ENCODE assay signal across 15 cellular contexts in the genomic region with DNA sequence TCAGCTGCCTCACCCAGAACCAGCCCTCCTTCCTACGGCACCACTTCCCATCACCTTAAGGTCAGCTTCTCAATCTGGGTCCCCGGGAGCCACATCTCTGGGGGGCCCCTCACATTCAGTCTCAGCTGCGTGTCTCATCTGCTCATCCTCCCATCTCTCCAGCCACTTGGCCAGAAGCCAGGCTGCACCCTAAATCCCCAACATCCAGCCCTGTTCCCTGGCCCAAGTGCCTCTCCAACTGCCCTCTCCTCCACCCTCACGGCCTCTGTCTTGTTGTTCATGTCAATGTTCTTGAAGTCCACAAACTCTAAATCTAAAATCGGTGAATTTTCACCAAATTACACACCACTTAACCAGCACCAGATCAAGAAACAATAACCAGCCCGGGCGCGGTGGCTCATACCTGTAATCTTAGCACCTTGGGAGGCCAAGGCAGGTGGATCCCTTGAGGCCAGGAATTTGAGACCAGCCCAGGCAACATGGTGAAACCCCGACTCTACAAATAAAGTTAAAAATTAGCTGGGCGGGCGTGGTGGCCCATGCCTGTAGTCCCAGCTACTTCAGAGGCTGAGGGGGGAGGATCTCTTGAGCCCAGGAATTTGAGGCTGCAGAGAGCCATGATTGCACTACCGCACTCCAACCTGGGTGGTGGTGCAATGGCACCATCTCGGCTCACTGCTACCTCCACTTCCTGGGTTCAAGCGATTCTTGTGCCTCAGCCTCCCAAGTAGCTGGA. TPM values are rescaled to one million over a fixed set of nuclear protein-coding genes. Genes with fewer than 3 reads are reported as not detected.
A peak's percentile ranks its signal among the peaks of the same experiment; 100 is the strongest.
DNase-seq lines count a peak whose midpoint lies in the region; ATAC-seq and TF ChIP-seq lines count a peak whose summit lies in the region.
"Had no signal": no experiment of that assay in that cellular context is flagged by ENCODE, and none has a peak within 500 bp of the region (broad histone marks: within the 10 kb centered on the region; RNA-seq: fewer than 3 reads in every experiment).

No MANE protein-coding gene starts in this region.

- ATAC-seq in T-helper 17 cell = no peak
- no peak for ATAC-seq in GM21390 (IDR thresholded peaks at IDR 0.05; ENCODE audit: unreplicated experiment)

- H3F3A ChIP-seq in smooth muscle cell (ENCODE audit: low read depth) = no peaks in the 10 kb centered on the region

- H3K36me3 Mint-ChIP-seq in T-helper 17 cell (ENCODE audit: low read depth) = peaks cover 5% of the 10 kb centered on the region
- H3K36me3 Mint-ChIP-seq: activated naive CD8-positive, alpha-beta T cell treated with anti-CD3 and anti-CD28 coated beads, Interleukin-2, amount 10 ng/mL, durations not matched to agents 7 days and 5 days had no signal

- H3K27me3 Mint-ChIP-seq in T-helper 17 cell = peaks cover 21% of the 10 kb centered on the region

- no peak overlapping the region for H3K4me3 ChIP-seq in BLaER1
- H3K4me3 ChIP-seq in hepatocyte = no peak overlapping the region
- peak overlapping the region in 1 of 3 donors; percentile 18 for H3K4me3 ChIP-seq in skeletal muscle tissue (ENCODE audit: low read length in 3 of 3)
- no peak overlapping the region for H3K4me3 ChIP-seq in smooth muscle cell

- no peak overlapping the region for H3K27ac Mint-ChIP-seq in T-helper 17 cell
- H3K27ac Mint-ChIP-seq: activated naive CD8-positive, alpha-beta T cell treated with anti-CD3 and anti-CD28 coated beads, Interleukin-2, amount 10 ng/mL, durations not matched to agents 7 days and 5 days had no signal

- H4K20me1 ChIP-seq in BLaER1 = no peaks in the 10 kb centered on the region
- no peaks in the 10 kb centered on the region for H4K20me1 ChIP-seq in hepatocyte (ENCODE audit: insufficient read depth, poor library complexity, severe bottlenecking)
- H4K20me1 ChIP-seq in smooth muscle cell (ENCODE audit: low read depth) = no peaks in the 10 kb centered on the region

- peak overlapping the region; percentile 74 for H3K4me2 ChIP-seq in BLaER1
- H3K4me2 ChIP-seq in hepatocyte = peak overlapping the region; percentile 46
- H3K4me2 ChIP-seq in smooth muscle cell = no peak overlapping the region

- H3K27ac ChIP-seq in BLaER1 (peak overlapping the region; percentile 50), hepatocyte (peak overlapping the region; percentile 64), skeletal muscle tissue (ENCODE audit: low read depth, low read length) (peak overlapping the region; percentile 94), smooth muscle cell (ENCODE audit: low read depth) (no peak overlapping the region)

- H2AFZ ChIP-seq in hepatocyte = no peak overlapping the region
- no peak overlapping the region for H2AFZ ChIP-seq in smooth muscle cell (ENCODE audit: low read depth)

- H3K4me1 Mint-ChIP-seq in T-helper 17 cell = peaks cover 4% of the 10 kb centered on the region
- H3K4me1 Mint-ChIP-seq: activated naive CD8-positive, alpha-beta T cell treated with anti-CD3 and anti-CD28 coated beads, Interleukin-2, amount 10 ng/mL, durations not matched to agents 7 days and 5 days had no signal

- H3K27me3 ChIP-seq in BLaER1 = no peaks in the 10 kb centered on the region
- H3K27me3 ChIP-seq in hepatocyte = no peaks in the 10 kb centered on the region
- no peaks in the 10 kb centered on the region for H3K27me3 ChIP-seq in skeletal muscle tissue (ENCODE audit: control insufficient read depth in 3 of 3, insufficient read depth in 3 of 3, low read length in 3 of 3)
- H3K27me3 ChIP-seq in smooth muscle cell (ENCODE audit: low read depth) = no peaks in the 10 kb centered on the region

- WGBS in hepatocyte (ENCODE audit: low lambda C conversion rate, missing lambda C conversion rate) = 87% methylated on average over 14 of the region's 14 CpGs
- WGBS in smooth muscle cell (ENCODE audit: low lambda C conversion rate) = 90% methylated on average over 14 of the region's 14 CpGs

- TF ChIP-seq CTCF in hepatocyte (IDR thresholded peaks at IDR 0.05; ENCODE audit: poor library complexity) = no peak
- TF ChIP-seq CTCF in smooth muscle cell (IDR thresholded peaks at IDR 0.05; ENCODE audit: borderline replicate concordance, insufficient read depth, poor library complexity, severe bottlenecking) = no peak

- no peaks in the 10 kb centered on the region for H3K79me2 ChIP-seq in hepatocyte
- H3K79me2 ChIP-seq in smooth muscle cell (ENCODE audit: low read depth) = no peaks in the 10 kb centered on the region

- H3K9me2 ChIP-seq in hepatocyte (replicated peaks; ENCODE audit: insufficient read depth) = no peaks in the 10 kb centered on the region

- peaks cover 66% of the 10 kb centered on the region for H3K4me1 ChIP-seq in BLaER1
- H3K4me1 ChIP-seq in hepatocyte (ENCODE audit: insufficient read depth) = peaks cover 52% of the 10 kb centered on the region
- H3K4me1 ChIP-seq in skeletal muscle tissue (ENCODE audit: control insufficient read depth in 3 of 3, insufficient read depth in 3 of 3, low read length in 3 of 3) = peaks cover 78 to 86% (median 81%) of the 10 kb centered on the region in 3 donors
- peaks cover 8% of the 10 kb centered on the region for H3K4me1 ChIP-seq in smooth muscle cell (ENCODE audit: low read depth)

- no peak for DNase-seq in T-helper 17 cell
- no peak for DNase-seq in hepatocyte (ENCODE audit: low spot score)
- DNase-seq in retina = no peak
- DNase-seq in smooth muscle cell (lab: John Stamatoyannopoulos, UW; ENCODE audit: unreplicated experiment) = no peak
- DNase-seq in NCI-H345 treated with DMSO at 0.1 percent for 48 hours (lab: John Stamatoyannopoulos, UW; ENCODE audit: unreplicated experiment) = no peak
- DNase-seq: activated CD8-positive, alpha-beta memory T cell treated with anti-CD3 and anti-CD28 coated beads for 24 hours; activated naive CD8-positive, alpha-beta T cell treated with anti-CD3 and anti-CD28 coated beads, Interleukin-2, amount 10 ng/mL, durations not matched to agents 7 days and 5 days; AML-193; effector memory CD4-positive, alpha-beta T cell had no signal

- H3K9me3 ChIP-seq in BLaER1 = no peaks in the 10 kb centered on the region
- H3K9me3 ChIP-seq in T-helper 17 cell (ENCODE audit: control insufficient read depth, low read length, poor library complexity, severe bottlenecking) = no peaks in the 10 kb centered on the region
- no peaks in the 10 kb centered on the region for H3K9me3 ChIP-seq in hepatocyte (ENCODE audit: low read depth)
- H3K9me3 ChIP-seq in skeletal muscle tissue (ENCODE audit: control insufficient read depth in 3 of 3, low read length in 3 of 3) = no peaks in the 10 kb centered on the region
- H3K9me3 ChIP-seq in smooth muscle cell (replicated peaks; ENCODE audit: low read depth) = no peaks in the 10 kb centered on the region

- H3K4me3 Mint-ChIP-seq in T-helper 17 cell = peak overlapping the region; percentile 19
- H3K4me3 Mint-ChIP-seq: activated naive CD8-positive, alpha-beta T cell treated with anti-CD3 and anti-CD28 coated beads, Interleukin-2, amount 10 ng/mL, durations not matched to agents 7 days and 5 days had no signal

- no peak overlapping the region; the same call in 1 of the 2 replicates for H3K9ac ChIP-seq in BLaER1
- peak overlapping the region; percentile 48 to 71 (median 65) for H3K9ac ChIP-seq in skeletal muscle tissue (ENCODE audit: low read depth in 1 of 3, low read length in 3 of 3)
- H3K9ac ChIP-seq in smooth muscle cell (ENCODE audit: low read depth) = no peak overlapping the region

- no peaks in the 10 kb centered on the region for H3K36me3 ChIP-seq in BLaER1
- H3K36me3 ChIP-seq in hepatocyte (replicated peaks; ENCODE audit: insufficient read depth, low read depth) = no peaks in the 10 kb centered on the region
- H3K36me3 ChIP-seq in skeletal muscle tissue (ENCODE audit: control insufficient read depth in 3 of 3, insufficient read depth in 3 of 3, low read length in 3 of 3) = peaks cover 0 to 3% (median 2%) of the 10 kb centered on the region in 3 donors
- H3K36me3 ChIP-seq in smooth muscle cell (ENCODE audit: low read depth) = no peaks in the 10 kb centered on the region

RNA-seq across cellular contexts. Expression of gene A4GALT, which starts 33.7 kb away (rescaled TPM):
- not detected for total RNA-seq in T-helper 17 cell
- total RNA-seq in hepatocyte = 3.3 and 4.4 TPM in 2 replicates
- polyA plus RNA-seq in hepatocyte = 2.2 and 5.8 TPM in 2 replicates
- total RNA-seq in skeletal muscle tissue = 18.3 TPM
- total RNA-seq in smooth muscle cell = 0.99 and 3.2 TPM in 2 replicates
- 1.6 and 8.4 TPM in 2 replicates for polyA plus RNA-seq in smooth muscle cell
- total RNA-seq: activated naive CD8-positive, alpha-beta T cell treated with anti-CD3 and anti-CD28 coated beads, Interleukin-2, amount 10 ng/mL, durations not matched to agents 7 days and 5 days; T-helper 2 cell treated with Interferon-gamma antibody and Interleukin-4, amounts not matched to agents 100 ng/mL and 5 ng/mL, for 36 hours had no signal

RNA-seq across cellular contexts. Expression of gene CYB5R3, which starts 37.7 kb away (rescaled TPM):
- total RNA-seq in T-helper 17 cell (10 to 100 TPM; 44.8 to 80.7 TPM), hepatocyte (119 and 136 TPM in 2 replicates), skeletal muscle tissue (28.7 TPM), smooth muscle cell (76.8 and 78.2 TPM in 2 replicates)
- polyA plus RNA-seq in hepatocyte (407 and 438 TPM in 2 replicates), smooth muscle cell (321 and 365 TPM in 2 replicates)

RNA-seq across cellular contexts. Expression of gene ATP5MGL, which starts 46.5 kb away (rescaled TPM):
- total RNA-seq in T-helper 17 cell (1 to 10 TPM; 3.9 to 4.5 TPM), hepatocyte (0.33 TPM in 1 of 2 replicates, not detected in the other), skeletal muscle tissue (not detected), smooth muscle cell (1.3 and 2.8 TPM in 2 replicates)
- polyA plus RNA-seq in hepatocyte (0.60 TPM in 1 of 2 replicates, not detected in the other), smooth muscle cell (0.41 TPM in 1 of 2 replicates, not detected in the other)
- total RNA-seq: Daoy had no signal
- polyA plus RNA-seq: urinary bladder had no signal

Comparison
In these comparisons a context has a peak if more than half of its experiments do, and no peak if none do; other contexts are left out.
1. H3K9ac ChIP-seq: peak in skeletal muscle tissue (3 of 3); none in BLaER1 (single experiment) and smooth muscle cell (single experiment).